1 cellular context compared by ENCODE assay signal in genomic region chr7:5413449-5413786, GRCh38.
TF ChIP-seq lines count a peak whose summit lies in the region.

No MANE protein-coding gene starts in this region.

TF ChIP-seq in K562, 482 proteins besides CTCF, POLR2A, EP300 and RAD21 (continued from another document):
- TF ChIP-seq DLX4 (CRISPR knock-in tag; IDR thresholded peaks at IDR 0.05) (no peak), BCL6 (CRISPR knock-in tag; IDR thresholded peaks at IDR 0.05) (no peak), ZBED1 (IDR thresholded peaks at IDR 0.05) (no peak)
- TF ChIP-seq, protein P1, sequence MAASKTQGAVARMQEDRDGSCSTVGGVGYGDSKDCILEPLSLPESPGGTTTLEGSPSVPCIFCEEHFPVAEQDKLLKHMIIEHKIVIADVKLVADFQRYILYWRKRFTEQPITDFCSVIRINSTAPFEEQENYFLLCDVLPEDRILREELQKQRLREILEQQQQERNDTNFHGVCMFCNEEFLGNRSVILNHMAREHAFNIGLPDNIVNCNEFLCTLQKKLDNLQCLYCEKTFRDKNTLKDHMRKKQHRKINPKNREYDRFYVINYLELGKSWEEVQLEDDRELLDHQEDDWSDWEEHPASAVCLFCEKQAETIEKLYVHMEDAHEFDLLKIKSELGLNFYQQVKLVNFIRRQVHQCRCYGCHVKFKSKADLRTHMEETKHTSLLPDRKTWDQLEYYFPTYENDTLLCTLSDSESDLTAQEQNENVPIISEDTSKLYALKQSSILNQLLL (CRISPR knock-in tag; IDR thresholded peaks at IDR 0.05; ENCODE audit: borderline replicate concordance), result no peak
